In genomic region chr21:28993293-28993629, GRCh38 we compare ENCODE assay signal across 8 cellular contexts. TPM values are rescaled to one million over a fixed set of nuclear protein-coding genes. Genes with fewer than 3 reads are reported as not detected.
DNase-seq lines count a peak whose midpoint lies in the region; ATAC-seq and TF ChIP-seq lines count a peak whose summit lies in the region.

No MANE protein-coding gene starts in this region.

- peak overlapping the region; percentile 68 for H3K27ac ChIP-seq in KOPT-K1 (ENCODE audit: low read depth, low read length, poor library complexity, severe bottlenecking)

- DNase-seq in AG04449 (ENCODE audit: low read depth, low spot score): no peak
- DNase-seq in chondrocyte (ENCODE audit: low spot score): no peak
- DNase-seq in naive B cell: no peak
- no peak for DNase-seq in sciatic nerve (ENCODE audit: low spot score)
- no peak for DNase-seq in activated CD8-positive, alpha-beta memory T cell treated with anti-CD3 and anti-CD28 coated beads, Interleukin-2, amount 50 U/mL, for 48 hours
- no peak for DNase-seq in COR-L47 (lab: John Stamatoyannopoulos, UW)

- H3K36me3 ChIP-seq in KOPT-K1 (ENCODE audit: insufficient read depth, low read length): no peaks in the 10 kb centered on the region

- H3K4me1 Mint-ChIP-seq in chondrocyte (ENCODE audit: low read depth) (peaks cover 22% of the 10 kb centered on the region), naive B cell (peaks cover 22 to 44% (median 25%) of the 10 kb centered on the region in 3 donors)

- H3K9me3 Mint-ChIP-seq in chondrocyte (ENCODE audit: low read depth) (no peaks in the 10 kb centered on the region), naive B cell (no peaks in the 10 kb centered on the region)

- peak overlapping the region; percentile 49 for H3K4me3 ChIP-seq in AG04449 (ENCODE audit: low read depth, low read length)

- intact Hi-C loops in sciatic nerve (cut with DNase I): no loop called here

- CTCF ChIA-PET in AG04449 (lab: Yijun Ruan, JAX): interaction anchor here (1.3 kb wide), 1 partner anchor 54 kb away, joined by 3 read pairs; no protein-coding TSS in a partner anchor

- H3K4me3 Mint-ChIP-seq in chondrocyte (ENCODE audit: unreplicated experiment) (peak overlapping the region; percentile 89), naive B cell (peak overlapping the region in 7 of 8 donors; percentile 86 to 98 (median 96))

- POLR2A ChIA-PET in AG04449 (lab: Yijun Ruan, JAX): interaction anchor here (1.1 to 1.3 kb wide), 2 partner anchors 9 to 32 kb away, joined by 3 to 19 read pairs; partner anchors contain the start of gene USP16

- H3K27ac Mint-ChIP-seq in chondrocyte (ENCODE audit: unreplicated experiment) (peak overlapping the region; percentile 99), naive B cell (peak overlapping the region in 5 of 6 donors; percentile 89 to 98 (median 98))

- no peaks in the 10 kb centered on the region for H3K27me3 Mint-ChIP-seq in chondrocyte (ENCODE audit: low read depth)
- H3K27me3 Mint-ChIP-seq in naive B cell: no peaks in the 10 kb centered on the region

- ATAC-seq in naive B cell (ENCODE audit: low read depth in 2 of 2) (no peak), GM18907 (IDR thresholded peaks at IDR 0.05; ENCODE audit: unreplicated experiment) (no peak), sciatic nerve (no peak)

- H3K36me3 Mint-ChIP-seq in chondrocyte (ENCODE audit: low read depth) (peaks cover 5% of the 10 kb centered on the region), naive B cell (peaks cover 0 to 11% of the 10 kb centered on the region in 2 donors)

- no peak for TF ChIP-seq CTCF in AG04449 (IDR thresholded peaks at IDR 0.05; ENCODE audit: insufficient read depth, low read length, missing control alignments)
- TF ChIP-seq CTCF in chondrocyte (IDR thresholded peaks at IDR 0.05): no peak

- H3K9me3 ChIP-seq in KOPT-K1 (ENCODE audit: insufficient read depth, low read length, poor library complexity, severe bottlenecking): no peaks in the 10 kb centered on the region

RNA-seq across cellular contexts. Expression of gene LTN1, which starts 0.6 kb away (rescaled TPM):
- 19.8 to 26.1 TPM (median 22.0 TPM) in 3 replicates for total RNA-seq in chondrocyte
- 10 to 100 TPM; 18.6 to 23.5 (median 20.5) TPM for polyA plus RNA-seq in naive B cell (ENCODE audit: low read depth in 6 of 6)
- total RNA-seq in sciatic nerve: 35.6 TPM

RNA-seq across cellular contexts. Expression of gene RWDD2B, which starts 25.9 kb away (rescaled TPM):
- total RNA-seq in chondrocyte: 8.8 to 11.0 TPM (median 10.7 TPM) in 3 replicates
- 10 to 100 TPM in 4 of 6 donors, 1 to 10 TPM in 2; 4.7 to 14.9 (median 12.0) TPM for polyA plus RNA-seq in naive B cell (ENCODE audit: low read depth in 6 of 6)
- total RNA-seq in sciatic nerve: 8.5 TPM

RNA-seq across cellular contexts. Expression of gene USP16, which starts 31.2 kb away (rescaled TPM):
- 20.9 to 27.0 TPM (median 22.5 TPM) in 3 replicates for total RNA-seq in chondrocyte
- polyA plus RNA-seq in naive B cell (ENCODE audit: low read depth in 6 of 6): 10 to 100 TPM; 18.2 to 31.9 (median 23.0) TPM
- 53.7 TPM for total RNA-seq in sciatic nerve
